In the genomic region with DNA sequence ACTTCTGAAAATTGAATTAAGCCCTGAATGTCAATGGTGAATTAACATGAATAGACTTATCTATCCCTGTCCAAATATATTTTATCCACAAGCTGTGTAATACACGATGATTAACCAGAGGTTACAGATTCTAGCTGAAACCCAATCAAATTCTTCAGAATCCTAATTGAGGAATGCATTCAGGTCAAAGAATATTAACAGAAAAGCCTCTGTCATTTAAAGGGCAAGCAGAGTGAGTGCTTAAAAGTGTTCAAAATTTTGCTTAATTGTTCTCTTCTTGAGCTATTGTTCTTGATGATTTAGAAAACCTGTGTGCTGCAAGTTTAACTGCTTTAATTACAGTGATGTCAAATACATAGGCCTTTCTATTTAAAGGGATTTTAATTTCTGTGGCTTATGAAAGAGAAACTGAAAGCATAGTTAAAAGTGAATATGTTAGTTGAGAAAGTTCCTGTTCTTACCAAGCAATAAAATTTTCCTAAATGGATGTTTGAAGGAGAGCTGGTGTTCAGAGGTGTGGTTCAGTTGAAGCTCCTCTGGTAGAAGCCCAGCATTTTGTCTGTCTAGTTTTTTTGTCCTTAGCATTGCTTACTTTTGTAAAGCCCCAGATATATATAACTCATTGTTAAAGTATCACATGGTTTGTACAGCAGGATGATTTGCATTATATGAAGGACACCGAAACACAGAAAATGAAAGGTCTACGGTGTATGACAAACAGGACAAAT, we compare ENCODE assay signal across 8 cellular contexts.
DNase-seq lines count a peak whose midpoint lies in the region; ATAC-seq and TF ChIP-seq lines count a peak whose summit lies in the region.

No MANE protein-coding gene starts in this region.

- no peaks in the 10 kb centered on the region for H3K79me2 ChIP-seq in PC-3 (ENCODE audit: low read length)

- H3K4me3 Mint-ChIP-seq in activated naive CD4-positive, alpha-beta T cell treated with anti-CD3 and anti-CD28 coated beads, Interleukin-2, amount 10 ng/mL, durations not matched to agents 7 days and 5 days: peak overlapping the region; percentile 21
- peak overlapping the region; percentile 73 for H3K4me3 Mint-ChIP-seq in activated naive CD8-positive, alpha-beta T cell treated with anti-CD3 and anti-CD28 coated beads, Interleukin-2, amount 10 ng/mL, durations not matched to agents 7 days and 5 days
- peak overlapping the region; percentile 84 for H3K4me3 Mint-ChIP-seq in natural killer cell treated with Interleukin-12 subunit alpha and Interleukin-12 subunit beta and Interleukin-15 and Interleukin-18, amount 100 ng/mL, for 72 hours

- no peaks in the 10 kb centered on the region for H4K20me1 ChIP-seq in PC-3 (ENCODE audit: low read length)

- no peaks in the 10 kb centered on the region for H3K27me3 Mint-ChIP-seq in activated naive CD4-positive, alpha-beta T cell treated with anti-CD3 and anti-CD28 coated beads, Interleukin-2, amount 10 ng/mL, durations not matched to agents 7 days and 5 days
- no peaks in the 10 kb centered on the region for H3K27me3 Mint-ChIP-seq in activated naive CD8-positive, alpha-beta T cell treated with anti-CD3 and anti-CD28 coated beads, Interleukin-2, amount 10 ng/mL, durations not matched to agents 7 days and 5 days
- H3K27me3 Mint-ChIP-seq in natural killer cell treated with Interleukin-12 subunit alpha and Interleukin-12 subunit beta and Interleukin-15 and Interleukin-18, amount 100 ng/mL, for 72 hours: no peaks in the 10 kb centered on the region

- H3K36me3 ChIP-seq in PC-3 (ENCODE audit: low read depth, low read length): no peaks in the 10 kb centered on the region

- POLR2A ChIA-PET in activated naive CD8-positive, alpha-beta T cell treated with anti-CD3 and anti-CD28 coated beads, Interleukin-2, amount 10 ng/mL, durations not matched to agents 7 days and 5 days (lab: Charles Lee): no interaction called here
- POLR2A ChIA-PET in PC-3 (lab: Charles Lee; ENCODE audit: unreplicated experiment): no interaction called here

- intact Hi-C loops in PC-3 (cut with micrococcal nuclease): no loop called here

- peaks cover 11% of the 10 kb centered on the region for H3K4me1 Mint-ChIP-seq in activated naive CD4-positive, alpha-beta T cell treated with anti-CD3 and anti-CD28 coated beads, Interleukin-2, amount 10 ng/mL, durations not matched to agents 7 days and 5 days
- H3K4me1 Mint-ChIP-seq in activated naive CD8-positive, alpha-beta T cell treated with anti-CD3 and anti-CD28 coated beads, Interleukin-2, amount 10 ng/mL, durations not matched to agents 7 days and 5 days: peaks cover 11% of the 10 kb centered on the region
- H3K4me1 Mint-ChIP-seq in natural killer cell treated with Interleukin-12 subunit alpha and Interleukin-12 subunit beta and Interleukin-15 and Interleukin-18, amount 100 ng/mL, for 72 hours (ENCODE audit: low read depth in 2 of 2): peaks cover 23 to 25% of the 10 kb centered on the region in 2 donors

- no peak overlapping the region for H3K9ac ChIP-seq in PC-3 (ENCODE audit: low read length)

- H3K4me2 ChIP-seq in PC-3 (ENCODE audit: low read length): no peak overlapping the region

- ATAC-seq in HG03097 (IDR thresholded peaks at IDR 0.05; ENCODE audit: low FRiP score, unreplicated experiment) (peak; percentile 59), PC-3 (no peak)
- peak; percentile 45 for ATAC-seq in activated naive CD8-positive, alpha-beta T cell treated with anti-CD3 and anti-CD28 coated beads, Interleukin-2, amount 10 ng/mL, durations not matched to agents 7 days and 5 days (ENCODE audit: low read depth)
- peak; percentile 36 to 85 for ATAC-seq in natural killer cell treated with Interleukin-12 subunit alpha and Interleukin-12 subunit beta and Interleukin-15 and Interleukin-18, amount 100 ng/mL, for 72 hours

- BruUV-seq in PC-3 (replicated peaks; lab: Mats Ljungman, UMichigan): no TSS peak

- H2AFZ ChIP-seq in PC-3 (ENCODE audit: low read length): no peak overlapping the region

- H3K27me3 ChIP-seq in PC-3 (ENCODE audit: low read length): no peaks in the 10 kb centered on the region

- no peaks in the 10 kb centered on the region for H3F3A ChIP-seq in PC-3 (ENCODE audit: low read length, unreplicated experiment)

- no peak for TF ChIP-seq CTCF in PC-3 (conservative IDR thresholded peaks at IDR 0.05; ENCODE audit: low read depth, low read length)

- H3K36me3 Mint-ChIP-seq in activated naive CD4-positive, alpha-beta T cell treated with anti-CD3 and anti-CD28 coated beads, Interleukin-2, amount 10 ng/mL, durations not matched to agents 7 days and 5 days: no peaks in the 10 kb centered on the region
- H3K36me3 Mint-ChIP-seq in activated naive CD8-positive, alpha-beta T cell treated with anti-CD3 and anti-CD28 coated beads, Interleukin-2, amount 10 ng/mL, durations not matched to agents 7 days and 5 days: peaks cover 2% of the 10 kb centered on the region
- peaks cover 5% of the 10 kb centered on the region for H3K36me3 Mint-ChIP-seq in natural killer cell treated with Interleukin-12 subunit alpha and Interleukin-12 subunit beta and Interleukin-15 and Interleukin-18, amount 100 ng/mL, for 72 hours

- no peak overlapping the region for H3K4me3 ChIP-seq in PC-3 (ENCODE audit: low read length)

- no peaks in the 10 kb centered on the region for H3K9me2 ChIP-seq in PC-3 (replicated peaks; ENCODE audit: low read length)

- CTCF ChIA-PET in activated naive CD4-positive, alpha-beta T cell treated with anti-CD3 and anti-CD28 coated beads, Interleukin-2, amount 10 ng/mL, durations not matched to agents 7 days and 5 days (lab: Charles Lee): no interaction called here
- CTCF ChIA-PET in PC-3 (lab: Charles Lee): no interaction called here

- H3K27ac ChIP-seq in PC-3 (ENCODE audit: low read length): no peak overlapping the region

- no peak for DNase-seq in activated naive CD4-positive, alpha-beta T cell treated with anti-CD3 and anti-CD28 coated beads, Interleukin-2, amount 10 ng/mL, durations not matched to agents 7 days and 5 days
- DNase-seq in activated naive CD4-positive, alpha-beta T cell treated with Interleukin-2 at 50 U/mL for 16 hours: no peak
- DNase-seq in activated naive CD8-positive, alpha-beta T cell treated with anti-CD3 and anti-CD28 coated beads, Interleukin-2, amount 10 ng/mL, durations not matched to agents 7 days and 5 days: no peak
- DNase-seq in natural killer cell treated with Interleukin-12 subunit alpha and Interleukin-12 subunit beta and Interleukin-15 and Interleukin-18, amount 100 ng/mL, for 72 hours (ENCODE audit: low spot score): no peak
- no peak for DNase-seq in foreskin melanocyte
- no peak for DNase-seq in superior temporal gyrus (ENCODE audit: extremely low spot score)
- no peak for DNase-seq in PC-3

- H3K27ac Mint-ChIP-seq in activated naive CD4-positive, alpha-beta T cell treated with anti-CD3 and anti-CD28 coated beads, Interleukin-2, amount 10 ng/mL, durations not matched to agents 7 days and 5 days: peak overlapping the region; percentile 53
- peak overlapping the region; percentile 80 for H3K27ac Mint-ChIP-seq in activated naive CD8-positive, alpha-beta T cell treated with anti-CD3 and anti-CD28 coated beads, Interleukin-2, amount 10 ng/mL, durations not matched to agents 7 days and 5 days
- peak overlapping the region; percentile 78 to 92 for H3K27ac Mint-ChIP-seq in natural killer cell treated with Interleukin-12 subunit alpha and Interleukin-12 subunit beta and Interleukin-15 and Interleukin-18, amount 100 ng/mL, for 72 hours

- H3K9me3 Mint-ChIP-seq in activated naive CD4-positive, alpha-beta T cell treated with anti-CD3 and anti-CD28 coated beads, Interleukin-2, amount 10 ng/mL, durations not matched to agents 7 days and 5 days: no peaks in the 10 kb centered on the region
- peaks cover 3% of the 10 kb centered on the region for H3K9me3 Mint-ChIP-seq in activated naive CD8-positive, alpha-beta T cell treated with anti-CD3 and anti-CD28 coated beads, Interleukin-2, amount 10 ng/mL, durations not matched to agents 7 days and 5 days
- no peaks in the 10 kb centered on the region for H3K9me3 Mint-ChIP-seq in natural killer cell treated with Interleukin-12 subunit alpha and Interleukin-12 subunit beta and Interleukin-15 and Interleukin-18, amount 100 ng/mL, for 72 hours

- no peaks in the 10 kb centered on the region for H3K4me1 ChIP-seq in PC-3 (ENCODE audit: insufficient read depth, low read length)

- no peaks in the 10 kb centered on the region for H3K9me3 ChIP-seq in PC-3 (ENCODE audit: low read length)

Comparison
In these comparisons a context has a peak if more than half of its experiments do, and no peak if none do; other contexts are left out.
1. H3K4me3 Mint-ChIP-seq: peak in every context shown above with its lines; median percentile 84 in natural killer cell treated with Interleukin-12 subunit alpha and Interleukin-12 subunit beta and Interleukin-15 and Interleukin-18, amount 100 ng/mL, for 72 hours; 73 in activated naive CD8-positive, alpha-beta T cell treated with anti-CD3 and anti-CD28 coated beads, Interleukin-2, amount 10 ng/mL, durations not matched to agents 7 days and 5 days; 21 in activated naive CD4-positive, alpha-beta T cell treated with anti-CD3 and anti-CD28 coated beads, Interleukin-2, amount 10 ng/mL, durations not matched to agents 7 days and 5 days.